ENCODE assay signal across 32 cellular contexts in the genomic region with DNA sequence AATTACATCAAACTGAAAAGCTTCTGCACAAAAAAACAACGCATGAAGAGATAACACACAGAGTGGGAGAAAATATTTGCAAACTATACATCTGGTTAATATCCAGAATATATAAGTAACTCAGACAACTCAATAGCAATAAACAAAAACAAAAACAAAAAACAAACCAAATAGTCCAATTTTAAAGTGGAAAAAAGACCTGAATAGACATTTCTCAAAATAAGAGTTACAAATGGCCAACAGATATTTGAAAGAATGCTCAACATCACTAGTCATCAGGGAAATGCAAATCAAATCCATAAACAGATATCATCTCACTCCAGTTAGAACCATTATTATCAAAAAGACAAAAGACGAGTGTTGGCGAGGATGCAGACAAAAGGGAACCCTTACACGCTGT.
"Had no signal": no experiment of that assay in that cellular context is flagged by ENCODE, and none has a peak within 500 bp of the region (broad histone marks: within the 10 kb centered on the region; RNA-seq: fewer than 3 reads in every experiment).

No MANE protein-coding gene starts in this region.

- H3K27ac ChIP-seq: brain microvascular endothelial cell, colonic mucosa, epithelial cell of prostate, esophagus squamous epithelium, gastroesophageal sphincter, WERI-Rb-1 had no signal

- FAIRE-seq: astrocyte, endometrium, endothelial cell of umbilical vein had no signal

- H3K4me3 ChIP-seq: colonic mucosa, esophagus squamous epithelium, gastroesophageal sphincter had no signal

- H3K9me3 Mint-ChIP-seq: activated B cell treated with CpG ODN at 0.5 μM for 24 hours; activated CD4-positive, alpha-beta memory T cell treated with anti-CD3 and anti-CD28 coated beads, Interleukin-2, amount 10 ng/mL, durations not matched to agents 7 days and 5 days; activated T-cell treated with anti-CD3 and anti-CD28 coated beads, Interleukin-2, amount 50 U/mL, for 24 hours; activated T-cell treated with anti-CD3 and anti-CD28 coated beads, Interleukin-2, amount 50 U/mL, for 72 hours; activated T-helper 17 cell treated with anti-CD3 and anti-CD28 coated beads, Interleukin-2, amount 50 U/mL, for 72 hours; T-helper 1 cell treated with Interleukin-12 subunit alpha and Interleukin-12 subunit beta and Interleukin-4 antibody, amounts not matched to agents 30 μg/mL and 1 μg/mL, for 36 hours had no signal

- H3K27ac Mint-ChIP-seq: activated B cell treated with CpG ODN at 0.5 μM for 24 hours; activated CD4-positive, alpha-beta memory T cell treated with anti-CD3 and anti-CD28 coated beads, Interleukin-2, amount 10 ng/mL, durations not matched to agents 7 days and 5 days; activated naive CD8-positive, alpha-beta T cell; activated T-cell treated with anti-CD3 and anti-CD28 coated beads, Interleukin-2, amount 50 U/mL, for 24 hours; activated T-cell treated with anti-CD3 and anti-CD28 coated beads, Interleukin-2, amount 50 U/mL, for 72 hours; activated T-helper 17 cell treated with anti-CD3 and anti-CD28 coated beads, Interleukin-2, amount 50 U/mL, for 72 hours; T-helper 1 cell treated with Interleukin-12 subunit alpha and Interleukin-12 subunit beta and Interleukin-4 antibody, amounts not matched to agents 30 μg/mL and 1 μg/mL, for 36 hours; T-helper 2 cell treated with Interferon-gamma antibody and Interleukin-4, amounts not matched to agents 5 μg/mL and 100 μg/mL, for 36 hours had no signal

- H3K27me3 Mint-ChIP-seq: activated B cell treated with CpG ODN at 0.5 μM for 24 hours; activated CD4-positive, alpha-beta memory T cell treated with anti-CD3 and anti-CD28 coated beads, Interleukin-2, amount 10 ng/mL, durations not matched to agents 7 days and 5 days; activated naive CD8-positive, alpha-beta T cell; activated T-cell treated with anti-CD3 and anti-CD28 coated beads, Interleukin-2, amount 50 U/mL, for 24 hours; activated T-helper 17 cell treated with anti-CD3 and anti-CD28 coated beads, Interleukin-2, amount 50 U/mL, for 72 hours had no signal

- ATAC-seq: activated CD4-positive, CD25-positive, alpha-beta regulatory T cell treated with anti-CD3 and anti-CD28 coated beads, Interleukin-2, amount 50 U/mL, for 24 hours; activated T-cell treated with anti-CD3 and anti-CD28 coated beads, Interleukin-2, amount 50 U/mL, for 72 hours; activated T-helper 17 cell treated with anti-CD3 and anti-CD28 coated beads, Interleukin-2, amount 50 U/mL, for 72 hours; gastroesophageal sphincter had no signal

- H3K9me3 ChIP-seq: colonic mucosa, esophagus squamous epithelium, gastroesophageal sphincter had no signal

- H3K36me3 Mint-ChIP-seq: activated naive CD8-positive, alpha-beta T cell had no signal

- H3K4me3 Mint-ChIP-seq: activated B cell treated with CpG ODN at 0.5 μM for 24 hours; activated CD4-positive, alpha-beta memory T cell treated with anti-CD3 and anti-CD28 coated beads, Interleukin-2, amount 10 ng/mL, durations not matched to agents 7 days and 5 days; activated naive CD8-positive, alpha-beta T cell; activated T-cell treated with anti-CD3 and anti-CD28 coated beads, Interleukin-2, amount 50 U/mL, for 24 hours; activated T-cell treated with anti-CD3 and anti-CD28 coated beads, Interleukin-2, amount 50 U/mL, for 72 hours; activated T-helper 17 cell treated with anti-CD3 and anti-CD28 coated beads, Interleukin-2, amount 50 U/mL, for 72 hours; T-helper 1 cell treated with Interleukin-12 subunit alpha and Interleukin-12 subunit beta and Interleukin-4 antibody, amounts not matched to agents 30 μg/mL and 1 μg/mL, for 36 hours; T-helper 2 cell treated with Interferon-gamma antibody and Interleukin-4, amounts not matched to agents 5 μg/mL and 100 μg/mL, for 36 hours had no signal

- DNase-seq: activated B cell treated with CpG ODN at 0.5 μM for 24 hours; activated CD4-positive, alpha-beta memory T cell treated with anti-CD3 and anti-CD28 coated beads, Interleukin-2, amount 10 ng/mL, durations not matched to agents 7 days and 5 days; activated CD4-positive, alpha-beta T cell treated with anti-CD3 and anti-CD28 coated beads for 48 hours; activated effector memory CD4-positive, alpha-beta T cell treated with Interleukin-2 at 50 U/mL for 16 hours; activated gamma-delta T cell treated with Interleukin-2 at 50 U/mL for 16 hours; activated naive CD4-positive, alpha-beta T cell treated with anti-CD3 and anti-CD28 coated beads, Interleukin-2, amount 50 U/mL, for 16 hours; activated naive CD4-positive, alpha-beta T cell treated with Interleukin-2 at 50 U/mL for 16 hours; activated T-cell treated with anti-CD3 and anti-CD28 coated beads for 4 hours; activated T-cell treated with anti-CD3 and anti-CD28 coated beads, Interleukin-2, amount 50 U/mL, for 24 hours; activated T-cell treated with anti-CD3 and anti-CD28 coated beads, Interleukin-2, amount 50 U/mL, for 72 hours; amniotic stem cell; anterior cingulate cortex; brain microvascular endothelial cell; central memory CD4-positive, alpha-beta T cell; cerebellar nuclear complex; colonic mucosa; effector CD8-positive, alpha-beta T cell; esophagus squamous epithelium; foreskin melanocyte; hippocampal formation; T1000; WERI-Rb-1 had no signal

- H3K36me3 ChIP-seq: brain microvascular endothelial cell, colonic mucosa, esophagus squamous epithelium, gastroesophageal sphincter, WERI-Rb-1 had no signal

- H3K27me3 ChIP-seq: brain microvascular endothelial cell, colonic mucosa, esophagus squamous epithelium, gastroesophageal sphincter had no signal
